Comparison of ENCODE assay signal across 8 cellular contexts in the genomic region with DNA sequence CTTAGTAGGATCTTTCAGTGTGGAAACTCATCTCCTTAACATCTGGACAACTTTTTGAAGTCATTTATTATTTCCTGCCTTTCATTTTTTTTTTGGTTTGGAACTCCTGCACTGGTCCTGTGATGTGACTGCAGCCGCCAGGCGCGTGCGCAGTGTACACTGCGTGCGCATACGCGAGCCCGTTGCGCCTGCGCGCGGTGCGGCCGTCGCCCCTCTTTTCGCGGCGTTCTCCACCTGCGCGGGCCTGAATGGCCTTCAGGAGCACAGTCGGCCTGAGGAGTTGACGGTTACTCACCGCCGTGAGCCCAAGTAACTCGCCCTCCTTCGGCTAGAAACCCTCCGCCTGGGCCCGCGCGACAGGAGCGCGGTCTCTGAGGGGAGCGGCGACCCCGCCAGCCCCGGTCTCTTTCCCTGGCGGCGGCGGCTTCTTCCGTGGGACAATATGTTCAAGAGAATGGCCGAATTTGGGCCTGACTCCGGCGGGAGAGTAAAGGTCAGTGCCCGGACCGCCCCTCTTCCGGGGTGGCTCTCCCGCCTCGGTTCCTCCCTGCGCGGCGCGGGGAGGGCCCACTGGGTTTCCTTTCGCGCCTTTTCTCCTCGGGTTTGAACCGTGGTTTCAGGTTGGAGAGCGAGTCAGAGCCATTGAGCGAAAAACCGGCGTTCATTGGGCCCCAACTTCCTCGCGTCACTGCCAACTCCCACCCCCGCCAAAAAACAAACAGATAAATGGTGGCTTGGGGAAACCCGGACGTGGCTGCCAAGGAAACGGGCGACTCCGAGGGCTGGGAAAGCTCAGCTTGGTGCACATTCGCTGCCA. TPM values are rescaled to one million over a fixed set of nuclear protein-coding genes. Genes with fewer than 3 reads are reported as not detected.
DNase-seq lines count a peak whose midpoint lies in the region; ATAC-seq and TF ChIP-seq lines count a peak whose summit lies in the region.

Gene YEATS4 (plus strand): TSS at position 213 of the 817 bp plus-strand sequence. CDS start 230 bp downstream, at position 443.

- DNase-seq in DMS153 (lab: John Stamatoyannopoulos, UW) (peak; percentile 96), esophagus muscularis mucosa (ENCODE audit: extremely low spot score) (peak; percentile 96), myocyte (ENCODE audit: low read depth) (peak; percentile 88)
- peak; percentile 92 for DNase-seq in Jurkat, Clone E6-1 (ENCODE audit: low read depth, low spot score)
- peak; percentile 72 for DNase-seq in activated T-cell treated with anti-CD3 and anti-CD28 coated beads, Interleukin-2, amount 50 U/mL, for 4 hours
- DNase-seq in stimulated activated CD8-positive, alpha-beta memory T cell treated with anti-CD3 and anti-CD28 coated beads, Interleukin-7, amount 100 ng/mL, for 48 hours (ENCODE audit: extremely low read depth in 1 of 2, low read depth in 1 of 2) = peak; percentile 77 to 82

- TF ChIP-seq EP300 in esophagus muscularis mucosa (IDR thresholded peaks at IDR 0.05) = no peak

- no peaks in the 10 kb centered on the region for H3K9me3 ChIP-seq in esophagus muscularis mucosa

- no peaks in the 10 kb centered on the region for H3K36me3 ChIP-seq in esophagus muscularis mucosa

- no peaks in the 10 kb centered on the region for H3K27me3 ChIP-seq in esophagus muscularis mucosa

- ATAC-seq in GM21619 (IDR thresholded peaks at IDR 0.05; ENCODE audit: unreplicated experiment) = peak; percentile 79
- ATAC-seq in activated T-cell treated with anti-CD3 and anti-CD28 coated beads, Interleukin-2, amount 50 U/mL, for 4 hours = peak; percentile 91 to 93

- H3K36me3 Mint-ChIP-seq in activated T-cell treated with anti-CD3 and anti-CD28 coated beads, Interleukin-2, amount 50 U/mL, for 4 hours (ENCODE audit: insufficient read depth) = peaks cover 3% of the 10 kb centered on the region

- H3K4me3 Mint-ChIP-seq in activated T-cell treated with anti-CD3 and anti-CD28 coated beads, Interleukin-2, amount 50 U/mL, for 4 hours = peak within 1 kb of the TSS; percentile 88

- H3K27me3 Mint-ChIP-seq in activated T-cell treated with anti-CD3 and anti-CD28 coated beads, Interleukin-2, amount 50 U/mL, for 4 hours (ENCODE audit: low read depth) = peaks cover under 1% of the 10 kb centered on the region

- intact Hi-C loops in esophagus muscularis mucosa (cut with DNase I) = loop anchor here (5.0 to 10.0 kb wide), 3 partner anchors 115 to 283 kb away; partner anchors contain the start of gene FRS2

- TF ChIP-seq POLR2A in esophagus muscularis mucosa (IDR thresholded peaks at IDR 0.05; ENCODE audit: low read depth) = peak; percentile 16

- peaks cover 11 to 32% (median 25%) of the 10 kb centered on the region in 4 donors for H3K4me1 ChIP-seq in esophagus muscularis mucosa

- H3K4me3 ChIP-seq in Jurkat, Clone E6-1 (ENCODE audit: low read length) = peak within 1 kb of the TSS; percentile 59
- peak within 1 kb of the TSS; percentile 75 to 91 (median 80) for H3K4me3 ChIP-seq in esophagus muscularis mucosa

- H3K27ac ChIP-seq in esophagus muscularis mucosa (replicated peaks in 1 of 4) = peak within 1 kb of the TSS; percentile 94 to 98 (median 96)

- WGBS in esophagus muscularis mucosa = under 1% methylated on average over 55 of the region's 70 CpGs

- peaks cover 21% of the 10 kb centered on the region for H3K4me1 Mint-ChIP-seq in activated T-cell treated with anti-CD3 and anti-CD28 coated beads, Interleukin-2, amount 50 U/mL, for 4 hours (ENCODE audit: low read depth)

- H3K9me3 Mint-ChIP-seq in activated T-cell treated with anti-CD3 and anti-CD28 coated beads, Interleukin-2, amount 50 U/mL, for 4 hours = no peaks in the 10 kb centered on the region

- peak in 1 of 3 experiments; percentile 12 for TF ChIP-seq CTCF in esophagus muscularis mucosa (IDR thresholded peaks at IDR 0.05)

TF ChIP-seq in PFSK-1, 5 proteins besides CTCF, POLR2A, EP300 and RAD21:
- TF ChIP-seq POLR2AphosphoS5 (IDR thresholded peaks at IDR 0.05; ENCODE audit: low read depth, low read length) (peak; percentile 90), REST (IDR thresholded peaks at IDR 0.05; ENCODE audit: insufficient read depth in 1 of 2, low read depth in 2 of 2, low read length in 2 of 2) (0 out of 4 replicates have a peak, but pooled peaks of 1 of the 2 experiments have one; percentile 25), SIN3A (IDR thresholded peaks at IDR 0.05; ENCODE audit: borderline replicate concordance, insufficient read depth, low read length) (peak; percentile 58; the same call in 1 of the 2 replicates), TAF1 (IDR thresholded peaks at IDR 0.05; ENCODE audit: borderline replicate concordance, insufficient read depth, low read length) (peak; percentile 81; the same call in 1 of the 2 replicates), FOXP2 (optimal IDR thresholded peaks at IDR 0.05; ENCODE audit: borderline replicate concordance, extremely low read depth, extremely low read length, insufficient read depth) (no peak)

RNA-seq across cellular contexts. Expression of gene YEATS4, which starts in this region (rescaled TPM):
- polyA plus RNA-seq in Jurkat, Clone E6-1 (2012; ENCODE audit: insufficient read depth, insufficient read length) = 56.3 TPM
- polyA plus RNA-seq in PFSK-1 (2012; ENCODE audit: insufficient read length, low read depth) = 14.6 TPM
- 10 to 100 TPM; 36.2 to 53.3 (median 39.8) TPM for total RNA-seq in activated T-cell treated with anti-CD3 and anti-CD28 coated beads, Interleukin-2, amount 50 U/mL, for 4 hours
- total RNA-seq in esophagus muscularis mucosa (10 to 100 TPM in 2 of 4 donors, 1 to 10 TPM in 2; 5.7 to 17.6 (median 11.5) TPM), myocyte (16.0 and 24.7 TPM in 2 replicates)
- 10.2 TPM for polyA plus RNA-seq in myocyte (2012)

Comparison
In these comparisons a context has a peak if more than half of its experiments do, and no peak if none do; other contexts are left out.
1. Peak in every context shown above with its lines: DNase-seq, ATAC-seq, H3K4me3 ChIP-seq and H3K27ac ChIP-seq.